Comparison of ENCODE assay signal across 12 cellular contexts in the genomic region with DNA sequence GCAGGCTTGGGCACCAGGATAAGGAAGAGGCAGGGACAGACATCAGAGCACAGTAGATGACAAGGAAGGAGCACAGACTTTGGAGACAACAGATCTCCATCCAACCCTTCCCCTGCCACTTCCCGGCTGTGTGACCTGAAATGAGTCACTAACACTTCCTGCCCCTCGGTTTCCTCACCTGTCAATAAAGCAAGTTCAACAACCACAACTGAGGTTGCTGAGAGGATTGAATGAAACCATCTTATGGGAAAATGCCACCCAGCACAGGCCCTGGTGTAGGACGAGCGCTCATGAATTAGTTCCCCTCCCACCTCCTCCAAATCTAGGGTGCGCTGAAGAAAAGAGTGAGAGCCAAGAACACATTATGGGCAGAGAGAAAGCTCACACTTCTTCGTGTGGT. TPM values are rescaled to one million over a fixed set of nuclear protein-coding genes. Genes with fewer than 3 reads are reported as not detected.
"Had no signal": no experiment of that assay in that cellular context is flagged by ENCODE, and none has a peak within 500 bp of the region (broad histone marks: within the 10 kb centered on the region; RNA-seq: fewer than 3 reads in every experiment).

No MANE protein-coding gene starts in this region.

RNA-seq across cellular contexts. Expression of gene SFTPA2, which starts 22.7 kb away (rescaled TPM):
- total RNA-seq: mammary epithelial cell; naive thymus-derived CD8-positive, alpha-beta T cell; occipital lobe; osteocyte; sigmoid colon; subcutaneous adipose tissue; suprapubic skin; thoracic aorta had no signal
- polyA plus RNA-seq: immature natural killer cell; liver; mammary epithelial cell; naive thymus-derived CD8-positive, alpha-beta T cell had no signal

RNA-seq across cellular contexts. Expression of gene SFTPA1, which starts 27.8 kb away (rescaled TPM):
- total RNA-seq: kidney; left colon; liver; mammary epithelial cell; naive thymus-derived CD8-positive, alpha-beta T cell; osteocyte; sigmoid colon; subcutaneous adipose tissue; suprapubic skin; thoracic aorta had no signal
- polyA plus RNA-seq: immature natural killer cell; liver; mammary epithelial cell; naive thymus-derived CD8-positive, alpha-beta T cell had no signal
